ENCODE assay signal across 18 cellular contexts in the genomic region with DNA sequence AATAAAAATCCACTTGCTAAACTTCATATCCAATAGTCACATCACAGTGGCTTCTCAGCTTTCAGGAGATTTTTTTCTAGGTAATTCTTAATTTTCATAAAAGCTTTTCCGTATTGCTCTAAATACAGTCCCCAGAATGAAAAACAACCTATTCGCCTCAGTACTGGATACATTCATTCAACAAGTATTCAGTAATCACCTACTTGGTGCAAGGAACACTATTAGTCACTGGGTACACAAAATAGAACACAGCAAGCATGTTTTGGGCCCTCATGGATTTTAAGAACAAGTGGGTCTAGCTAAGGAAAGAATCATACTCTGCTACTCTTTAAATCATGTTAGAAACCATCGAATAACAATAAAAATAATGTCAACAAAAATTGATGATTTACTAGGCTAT. TPM values are rescaled to one million over a fixed set of nuclear protein-coding genes. Genes with fewer than 3 reads are reported as not detected.
"Had no signal": no experiment of that assay in that cellular context is flagged by ENCODE, and none has a peak within 500 bp of the region (broad histone marks: within the 10 kb centered on the region; RNA-seq: fewer than 3 reads in every experiment).

No MANE protein-coding gene starts in this region.

- H3K36me3 ChIP-seq: colonic mucosa had no signal

- H3K4me3 ChIP-seq: colonic mucosa, psoas muscle had no signal

- H3K9me3 ChIP-seq: colonic mucosa, psoas muscle had no signal

- H3K27me3 ChIP-seq: colonic mucosa had no signal

- ATAC-seq: activated CD8-positive, alpha-beta memory T cell treated with anti-CD3 and anti-CD28 coated beads, Interleukin-2, amount 10 ng/mL, durations not matched to agents 7 days and 5 days; activated naive CD8-positive, alpha-beta T cell treated with anti-CD3 and anti-CD28 coated beads, Interleukin-2, amount 50 U/mL, for 24 hours; psoas muscle; sciatic nerve; stimulated activated effector memory CD8-positive, alpha-beta T cell treated with anti-CD3 and anti-CD28 coated beads, Interleukin-12 subunit alpha, Interleukin-12 subunit beta, amount 100 ng/mL, for 72 hours; T-cell had no signal

- H3K27ac ChIP-seq: colonic mucosa, psoas muscle had no signal

- H3K4me1 ChIP-seq: colonic mucosa, psoas muscle had no signal

- DNase-seq: activated CD4-positive, alpha-beta T cell treated with anti-CD3 and anti-CD28 coated beads, Interleukin-2, amount 50 U/mL, for 48 hours; activated CD4-positive, CD25-positive, alpha-beta regulatory T cell treated with anti-CD3 and anti-CD28 coated beads, Interleukin-2, amount 50 U/mL, for 72 hours; activated CD8-positive, alpha-beta memory T cell treated with anti-CD3 and anti-CD28 coated beads, Interleukin-2, amount 10 ng/mL, durations not matched to agents 7 days and 5 days; activated naive CD4-positive, alpha-beta T cell treated with anti-CD3 and anti-CD28 coated beads for 36 hours; activated naive CD8-positive, alpha-beta T cell treated with anti-CD3 and anti-CD28 coated beads, Interleukin-2, amount 50 U/mL, for 24 hours; activated T-cell treated with anti-CD3 and anti-CD28 coated beads, Interleukin-2, amount 50 U/mL, for 1 hour; colonic mucosa; foreskin melanocyte; kidney glomerular epithelial cell; mesendoderm; occipital lobe; psoas muscle; stimulated activated CD4-positive, alpha-beta T cell treated with anti-CD3 and anti-CD28 coated beads, Interleukin-12 subunit alpha, Interleukin-12 subunit beta, amount 100 ng/mL, for 4 hours; T-cell; T1000 had no signal

RNA-seq across cellular contexts. Expression of a gene that starts 43.5 kb away (rescaled TPM):
- total RNA-seq: activated CD8-positive, alpha-beta memory T cell treated with anti-CD3 and anti-CD28 coated beads, Interleukin-2, amount 10 ng/mL, durations not matched to agents 7 days and 5 days; activated naive CD4-positive, alpha-beta T cell treated with anti-CD3 and anti-CD28 coated beads for 36 hours; activated T-helper 2 cell treated with anti-CD3 and anti-CD28 coated beads, Interferon-gamma antibody, Interleukin-2, Interleukin-4, amounts not matched to agents 10 μg/mL and 5 μg/mL and 100 μg/mL, durations not matched to agents 14 hours and 24 hours and 36 hours; T-cell had no signal
